15 cellular contexts compared by ENCODE assay signal in genomic region chr22:45499746-45500145, GRCh38. TPM values are rescaled to one million over a fixed set of nuclear protein-coding genes. Genes with fewer than 3 reads are reported as not detected.
DNase-seq lines count a peak whose midpoint lies in the region; ATAC-seq and TF ChIP-seq lines count a peak whose summit lies in the region.
"Had no signal": no experiment of that assay in that cellular context is flagged by ENCODE, and none has a peak within 500 bp of the region (broad histone marks: within the 10 kb centered on the region; RNA-seq: fewer than 3 reads in every experiment).

No MANE protein-coding gene starts in this region.

- H3K27ac ChIP-seq in mesendoderm (ENCODE audit: low read depth, low read length) = no peak overlapping the region
- H3K27ac ChIP-seq in vagina = peak overlapping the region; percentile 92
- H3K27ac ChIP-seq in stomach = peak overlapping the region in 2 of 5 donors; percentile 10 to 39
- H3K27ac ChIP-seq: 22Rv1, dorsolateral prefrontal cortex, ovary, SK-N-MC had no signal

- no peak overlapping the region for H3K23ac ChIP-seq in mesendoderm (ENCODE audit: low read length)

- no peak overlapping the region for H4K5ac ChIP-seq in mesendoderm (ENCODE audit: low read length)

- peaks cover 5% of the 10 kb centered on the region for H3K4me1 ChIP-seq in mesendoderm (ENCODE audit: control insufficient read depth, low read depth, low read length)
- peaks cover 54% of the 10 kb centered on the region for H3K4me1 ChIP-seq in vagina
- peaks cover 11 to 28% (median 19%) of the 10 kb centered on the region in 4 donors for H3K4me1 ChIP-seq in stomach

- H2BK15ac ChIP-seq in mesendoderm (replicated peaks; ENCODE audit: low read depth) = no peak overlapping the region

- DNase-seq in DMS53 (lab: John Stamatoyannopoulos, UW) (peak; percentile 30), DMS53 treated with DMSO at 0.1 percent for 48 hours (lab: John Stamatoyannopoulos, UW; ENCODE audit: unreplicated experiment) (no peak), fibroblast of the aortic adventitia (ENCODE audit: low read depth) (peak; percentile 51), mesendoderm (peak; percentile 69), vagina (ENCODE audit: extremely low spot score in 2 of 2) (no peak), stomach (no peak)
- no peak for DNase-seq in activated CD4-positive, CD25-positive, alpha-beta regulatory T cell (lab: John Stamatoyannopoulos, UW)
- DNase-seq: activated CD8-positive, alpha-beta memory T cell treated with anti-CD3 and anti-CD28 coated beads for 24 hours; activated gamma-delta T cell treated with Interleukin-2 at 50 U/mL for 16 hours; COR-L47 had no signal

- H3K79me2 ChIP-seq in mesendoderm (ENCODE audit: control insufficient read depth, insufficient read depth, low read length) = peaks cover 20% of the 10 kb centered on the region

- no peak overlapping the region for H2BK5ac ChIP-seq in mesendoderm (ENCODE audit: low read length)

- H3K56ac ChIP-seq in mesendoderm (ENCODE audit: low read length) = peak overlapping the region; percentile 54

- H3K36me3 ChIP-seq in mesendoderm (ENCODE audit: control insufficient read depth, insufficient read depth, low read length) (no peaks in the 10 kb centered on the region), vagina (no peaks in the 10 kb centered on the region), stomach (no peaks in the 10 kb centered on the region)
- H3K36me3 ChIP-seq: ovary had no signal

- H3K27me3 ChIP-seq in mesendoderm (ENCODE audit: insufficient read depth, low read length, poor library complexity) (no peaks in the 10 kb centered on the region), vagina (no peaks in the 10 kb centered on the region), stomach (peaks cover 6 to 67% (median 26%) of the 10 kb centered on the region in 3 donors)
- H3K27me3 ChIP-seq: ovary had no signal

- no peak overlapping the region for H4K8ac ChIP-seq in mesendoderm (ENCODE audit: low read depth, low read length)

- H3K18ac ChIP-seq in mesendoderm (ENCODE audit: low read length) = no peak overlapping the region

- ATAC-seq in HG03520 (IDR thresholded peaks at IDR 0.05; ENCODE audit: unreplicated experiment) = no peak

- H2BK120ac ChIP-seq in mesendoderm (ENCODE audit: low read depth, low read length) = no peak overlapping the region

- no peaks in the 10 kb centered on the region for H3K79me1 ChIP-seq in mesendoderm (ENCODE audit: low read length)

- intact Hi-C loops in vagina (cut with DNase I) (loop anchor here (5.0 kb wide), 1 partner anchor 47 kb away; no protein-coding TSS in a partner anchor), stomach (cut with DNase I; ENCODE audit: low total_unique reads) (no loop called here)

- H3K9ac ChIP-seq in mesendoderm (ENCODE audit: low read length) = no peak overlapping the region

- no peak for TF ChIP-seq CTCF in fibroblast of the aortic adventitia (IDR thresholded peaks at IDR 0.05; ENCODE audit: insufficient read depth, low read length)
- TF ChIP-seq CTCF in vagina (IDR thresholded peaks at IDR 0.05) = no peak
- TF ChIP-seq CTCF in stomach (IDR thresholded peaks at IDR 0.05) = no peak

- no peak for TF ChIP-seq EP300 in stomach (IDR thresholded peaks at IDR 0.05)

- no peak overlapping the region for H3K4me2 ChIP-seq in mesendoderm (ENCODE audit: low read length)

- no peak for TF ChIP-seq POLR2A in vagina (IDR thresholded peaks at IDR 0.05)
- TF ChIP-seq POLR2A in stomach (IDR thresholded peaks at IDR 0.05) = no peak

- no peak overlapping the region for H3K4me3 ChIP-seq in fibroblast of the aortic adventitia (ENCODE audit: low read depth, low read length)
- no peak overlapping the region for H3K4me3 ChIP-seq in mesendoderm (ENCODE audit: low read length)
- no peak overlapping the region for H3K4me3 ChIP-seq in vagina
- no peak overlapping the region for H3K4me3 ChIP-seq in stomach
- H3K4me3 ChIP-seq: dorsolateral prefrontal cortex, ovary, SK-N-MC had no signal

- no peaks in the 10 kb centered on the region for H3K9me3 ChIP-seq in vagina
- no peaks in the 10 kb centered on the region for H3K9me3 ChIP-seq in stomach
- H3K9me3 ChIP-seq: ovary had no signal

- no peak overlapping the region for H2AK5ac ChIP-seq in mesendoderm (ENCODE audit: low read length)

- no peak overlapping the region for H3K4ac ChIP-seq in mesendoderm (ENCODE audit: low read depth, low read length)

- no CpG with 5 or more reads among the region's 3 CpGs for WGBS in mesendoderm (ENCODE audit: extremely low coverage, insufficient coverage, low lambda C conversion rate)
- WGBS in stomach, 5 donors = 74 to 96% (median 91%) methylated on average over 3 of the region's 3 CpGs

RNA-seq across cellular contexts. Expression of gene FBLN1, which starts 2.9 kb away (rescaled TPM):
- 335 and 561 TPM in 2 replicates for total RNA-seq in fibroblast of the aortic adventitia (ENCODE audit: low replicate concordance)
- polyA plus RNA-seq in mesendoderm (2013, experiment 1 of 2) = 104 TPM
- 102 TPM for polyA plus RNA-seq in mesendoderm (2013, experiment 2 of 2)
- 1,019 TPM for total RNA-seq in vagina
- total RNA-seq in stomach = 100 to 1,000 TPM in 4 of 5 donors, 10 to 100 TPM in 1; 38.8 to 416 (median 210) TPM
- polyA plus RNA-seq in stomach = 10 to 100 TPM; 43.4 to 97.3 (median 95.6) TPM

Comparison
In these comparisons a context has a peak if more than half of its experiments do, and no peak if none do; other contexts are left out.
1. DNase-seq: peak in DMS53 (single experiment), fibroblast of the aortic adventitia (single experiment) and mesendoderm (single experiment); none in DMS53 treated with DMSO at 0.1 percent for 48 hours (single experiment), vagina (0 of 2), stomach (single experiment) and activated CD4-positive, CD25-positive, alpha-beta regulatory T cell (0 of 4).